1 cellular context compared by ENCODE assay signal in genomic region chr20:347640-348484, GRCh38.
TF ChIP-seq lines count a peak whose summit lies in the region.

No MANE protein-coding gene starts in this region.

TF ChIP-seq in HCT116, 20 proteins besides CTCF, POLR2A, EP300 and RAD21 (continued from another document):
- peak; percentile 62; the same call in 1 of the 2 replicates for TF ChIP-seq MAX (IDR thresholded peaks at IDR 0.05)
- TF ChIP-seq ATF3 (IDR thresholded peaks at IDR 0.05) = no peak
- TF ChIP-seq ZNF274 (IDR thresholded peaks at IDR 0.05; ENCODE audit: low read depth, low read length) = no peak
- no peak for TF ChIP-seq YY1 (IDR thresholded peaks at IDR 0.05; ENCODE audit: extremely low read depth, insufficient replicate concordance, low read depth, low read length)
- peak; percentile 69 for TF ChIP-seq POLR2AphosphoS5 (IDR thresholded peaks at IDR 0.05; ENCODE audit: low read depth, low read length)
- no peak for TF ChIP-seq JUND (IDR thresholded peaks at IDR 0.05)
